ENCODE assay signal across 8 cellular contexts in the genomic region with DNA sequence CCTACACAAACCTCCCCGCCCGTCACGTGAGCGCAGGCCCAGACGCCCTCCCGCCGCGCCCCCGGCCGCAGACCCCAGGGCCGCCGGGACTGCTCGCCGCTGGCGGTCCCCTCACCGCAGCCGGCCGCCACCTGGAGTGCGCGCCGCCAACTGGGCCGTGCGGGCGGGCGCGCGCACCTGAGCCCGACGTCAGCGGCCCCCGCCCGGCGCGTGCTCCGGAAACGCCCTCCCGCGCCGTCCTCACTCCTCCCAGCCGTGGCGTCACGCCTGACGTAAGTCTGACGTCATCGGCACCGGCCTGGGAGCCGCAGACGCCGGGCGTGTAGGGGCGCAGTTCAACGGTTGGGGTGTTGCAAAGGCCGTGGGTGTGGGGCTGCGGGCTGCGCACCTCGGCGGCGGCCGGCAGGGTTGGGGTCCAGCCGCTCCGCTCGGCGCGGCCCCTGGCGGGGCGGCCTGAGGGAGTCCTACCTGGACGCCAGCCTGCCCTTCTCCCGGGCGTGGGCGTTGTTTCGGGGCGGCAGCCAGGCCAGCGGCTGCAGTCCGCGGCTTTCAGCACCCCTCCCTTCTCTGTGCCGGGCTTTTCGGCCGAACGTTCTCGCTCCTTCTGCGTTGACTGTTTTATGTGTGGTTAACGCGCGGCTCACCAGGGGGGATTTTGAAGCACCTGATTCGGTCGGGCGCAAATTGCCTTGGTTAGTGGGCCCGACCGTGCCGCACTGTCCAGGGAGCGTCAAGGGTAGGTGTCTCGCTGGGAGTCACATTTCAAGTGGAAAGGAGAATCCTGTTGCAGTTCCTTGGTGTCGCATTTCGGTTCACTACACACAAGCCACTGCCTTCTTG. TPM values are rescaled to one million over a fixed set of nuclear protein-coding genes. Genes with fewer than 3 reads are reported as not detected.
DNase-seq lines count a peak whose midpoint lies in the region; ATAC-seq and TF ChIP-seq lines count a peak whose summit lies in the region.

A gene (minus strand): TSS at position 155 of the 840 bp plus-strand sequence. CDS start 956 bp downstream, outside the sequence.

- H3K36me3 Mint-ChIP-seq in GM23338 (ENCODE audit: low read depth) = peaks cover 12% of the 10 kb centered on the region; the same call in 2 of the 3 replicates
- H3K36me3 Mint-ChIP-seq in nephron progenitor cell (ENCODE audit: low read depth) = peaks cover 8% of the 10 kb centered on the region
- peaks cover 38% of the 10 kb centered on the region for H3K36me3 Mint-ChIP-seq in stimulated activated naive CD8-positive, alpha-beta T cell treated with anti-CD3 and anti-CD28 coated beads, Interleukin-15, Interleukin-2, amounts not matched to agents 100 ng/mL and 50 ng/mL, for 24 hours (ENCODE audit: low read depth)

- H3K27me3 Mint-ChIP-seq in GM23338 (ENCODE audit: insufficient read depth, low read depth, poor library complexity) = peaks cover 24% of the 10 kb centered on the region
- H3K27me3 Mint-ChIP-seq in nephron progenitor cell (ENCODE audit: low read depth, poor library complexity) = no peaks in the 10 kb centered on the region
- no peaks in the 10 kb centered on the region for H3K27me3 Mint-ChIP-seq in stimulated activated naive CD8-positive, alpha-beta T cell treated with anti-CD3 and anti-CD28 coated beads, Interleukin-15, Interleukin-2, amounts not matched to agents 100 ng/mL and 50 ng/mL, for 24 hours

- H3K27ac Mint-ChIP-seq in GM23338 = peak within 1 kb of the TSS; percentile 99
- H3K27ac Mint-ChIP-seq in nephron progenitor cell = peak within 1 kb of the TSS; percentile 100
- peak within 1 kb of the TSS; percentile 99 for H3K27ac Mint-ChIP-seq in stimulated activated naive CD8-positive, alpha-beta T cell treated with anti-CD3 and anti-CD28 coated beads, Interleukin-15, Interleukin-2, amounts not matched to agents 100 ng/mL and 50 ng/mL, for 24 hours

- peak within 1 kb of the TSS; percentile 98 for H3K4me3 Mint-ChIP-seq in GM23338
- peak within 1 kb of the TSS; percentile 97 for H3K4me3 Mint-ChIP-seq in nephron progenitor cell
- peak within 1 kb of the TSS; percentile 86 for H3K4me3 Mint-ChIP-seq in stimulated activated naive CD8-positive, alpha-beta T cell treated with anti-CD3 and anti-CD28 coated beads, Interleukin-15, Interleukin-2, amounts not matched to agents 100 ng/mL and 50 ng/mL, for 24 hours

- H3K9me3 Mint-ChIP-seq in GM23338 = no peaks in the 10 kb centered on the region
- H3K9me3 Mint-ChIP-seq in nephron progenitor cell = no peaks in the 10 kb centered on the region
- H3K9me3 Mint-ChIP-seq in stimulated activated naive CD8-positive, alpha-beta T cell treated with anti-CD3 and anti-CD28 coated beads, Interleukin-15, Interleukin-2, amounts not matched to agents 100 ng/mL and 50 ng/mL, for 24 hours = no peaks in the 10 kb centered on the region

- TF ChIP-seq CTCF in GM23338 (conservative IDR thresholded peaks at IDR 0.05; ENCODE audit: low read depth in 2 of 2) (no peak), nephron progenitor cell (IDR thresholded peaks at IDR 0.05) (no peak)

- H3K36me3 ChIP-seq in GM23338 (ENCODE audit: insufficient read depth) (no peaks in the 10 kb centered on the region), MG63 (peaks cover 22% of the 10 kb centered on the region), SJCRH30 (no peaks in the 10 kb centered on the region)

- H3K79me2 ChIP-seq in GM23338 (replicated peaks; ENCODE audit: insufficient read depth) = peaks cover 39% of the 10 kb centered on the region

- H3K4me3 ChIP-seq in GM23338 = peak within 1 kb of the TSS; percentile 97
- peak within 1 kb of the TSS; percentile 82 for H3K4me3 ChIP-seq in MG63
- peak within 1 kb of the TSS; percentile 95 for H3K4me3 ChIP-seq in SJCRH30

- H3K4me2 ChIP-seq in GM23338 = peak within 1 kb of the TSS; percentile 95

- DNase-seq in DMS79 treated with DMSO at 0.1 percent for 48 hours (lab: John Stamatoyannopoulos, UW) (peak; percentile 48), GM23338 (ENCODE audit: low spot score) (peak; percentile 96), MG63 (peak; percentile 94), SJCRH30 (peak; percentile 86 to 88), activated gamma-delta T cell treated with Interleukin-2 at 50 U/mL for 16 hours (peak; percentile 96), fibroblast of the conjunctiva (ENCODE audit: low read depth) (peak; percentile 82), nephron progenitor cell (peak; percentile 98)

- H3K27me3 ChIP-seq in GM23338 (ENCODE audit: insufficient read depth) (no peaks in the 10 kb centered on the region), MG63 (no peaks in the 10 kb centered on the region), SJCRH30 (no peaks in the 10 kb centered on the region)

- peak within 1 kb of the TSS; percentile 74; the same call in 1 of the 2 replicates for H2AFZ ChIP-seq in GM23338

- no peaks in the 10 kb centered on the region for H3K9me2 ChIP-seq in GM23338 (ENCODE audit: insufficient read depth)

- peaks cover 41% of the 10 kb centered on the region for H3K4me1 Mint-ChIP-seq in GM23338
- peaks cover 66% of the 10 kb centered on the region for H3K4me1 Mint-ChIP-seq in nephron progenitor cell
- H3K4me1 Mint-ChIP-seq in stimulated activated naive CD8-positive, alpha-beta T cell treated with anti-CD3 and anti-CD28 coated beads, Interleukin-15, Interleukin-2, amounts not matched to agents 100 ng/mL and 50 ng/mL, for 24 hours (ENCODE audit: low read depth) = peaks cover 68% of the 10 kb centered on the region

- H3K9me3 ChIP-seq in MG63 (no peaks in the 10 kb centered on the region), SJCRH30 (replicated peaks) (no peaks in the 10 kb centered on the region)

- H3F3A ChIP-seq in GM23338 (replicated peaks; ENCODE audit: low read depth) = peaks cover 4% of the 10 kb centered on the region; the same call in 1 of the 2 replicates

- peaks cover 13% of the 10 kb centered on the region for H4K20me1 ChIP-seq in GM23338 (replicated peaks; ENCODE audit: insufficient read depth)

- H3K4me1 ChIP-seq in GM23338 (ENCODE audit: insufficient read depth) (peaks cover 23% of the 10 kb centered on the region), SJCRH30 (peaks cover 3% of the 10 kb centered on the region; the same call in 1 of the 2 replicates)

- peak; percentile 15 for ATAC-seq in GM23338

- H3K27ac ChIP-seq in GM23338 (ENCODE audit: low read depth) = peak within 1 kb of the TSS; percentile 83
- H3K27ac ChIP-seq in SJCRH30 = peak within 1 kb of the TSS; percentile 50; the same call in 1 of the 2 replicates

TF ChIP-seq in GM23338, 12 proteins besides CTCF, POLR2A, EP300 and RAD21 (continues in another document):
- TF ChIP-seq, protein P1, sequence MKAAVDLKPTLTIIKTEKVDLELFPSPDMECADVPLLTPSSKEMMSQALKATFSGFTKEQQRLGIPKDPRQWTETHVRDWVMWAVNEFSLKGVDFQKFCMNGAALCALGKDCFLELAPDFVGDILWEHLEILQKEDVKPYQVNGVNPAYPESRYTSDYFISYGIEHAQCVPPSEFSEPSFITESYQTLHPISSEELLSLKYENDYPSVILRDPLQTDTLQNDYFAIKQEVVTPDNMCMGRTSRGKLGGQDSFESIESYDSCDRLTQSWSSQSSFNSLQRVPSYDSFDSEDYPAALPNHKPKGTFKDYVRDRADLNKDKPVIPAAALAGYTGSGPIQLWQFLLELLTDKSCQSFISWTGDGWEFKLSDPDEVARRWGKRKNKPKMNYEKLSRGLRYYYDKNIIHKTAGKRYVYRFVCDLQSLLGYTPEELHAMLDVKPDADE (IDR thresholded peaks at IDR 0.05) = 0 out of 2 replicates have a peak, but pooled peaks have one; percentile 31
- TF ChIP-seq POLR2AphosphoS5 (IDR thresholded peaks at IDR 0.05; ENCODE audit: low read depth) (peak; percentile 96), CREB1 (CRISPR knock-in tag; IDR thresholded peaks at IDR 0.05; ENCODE audit: low read depth) (peak; percentile 100)
- TF ChIP-seq, protein P2, sequence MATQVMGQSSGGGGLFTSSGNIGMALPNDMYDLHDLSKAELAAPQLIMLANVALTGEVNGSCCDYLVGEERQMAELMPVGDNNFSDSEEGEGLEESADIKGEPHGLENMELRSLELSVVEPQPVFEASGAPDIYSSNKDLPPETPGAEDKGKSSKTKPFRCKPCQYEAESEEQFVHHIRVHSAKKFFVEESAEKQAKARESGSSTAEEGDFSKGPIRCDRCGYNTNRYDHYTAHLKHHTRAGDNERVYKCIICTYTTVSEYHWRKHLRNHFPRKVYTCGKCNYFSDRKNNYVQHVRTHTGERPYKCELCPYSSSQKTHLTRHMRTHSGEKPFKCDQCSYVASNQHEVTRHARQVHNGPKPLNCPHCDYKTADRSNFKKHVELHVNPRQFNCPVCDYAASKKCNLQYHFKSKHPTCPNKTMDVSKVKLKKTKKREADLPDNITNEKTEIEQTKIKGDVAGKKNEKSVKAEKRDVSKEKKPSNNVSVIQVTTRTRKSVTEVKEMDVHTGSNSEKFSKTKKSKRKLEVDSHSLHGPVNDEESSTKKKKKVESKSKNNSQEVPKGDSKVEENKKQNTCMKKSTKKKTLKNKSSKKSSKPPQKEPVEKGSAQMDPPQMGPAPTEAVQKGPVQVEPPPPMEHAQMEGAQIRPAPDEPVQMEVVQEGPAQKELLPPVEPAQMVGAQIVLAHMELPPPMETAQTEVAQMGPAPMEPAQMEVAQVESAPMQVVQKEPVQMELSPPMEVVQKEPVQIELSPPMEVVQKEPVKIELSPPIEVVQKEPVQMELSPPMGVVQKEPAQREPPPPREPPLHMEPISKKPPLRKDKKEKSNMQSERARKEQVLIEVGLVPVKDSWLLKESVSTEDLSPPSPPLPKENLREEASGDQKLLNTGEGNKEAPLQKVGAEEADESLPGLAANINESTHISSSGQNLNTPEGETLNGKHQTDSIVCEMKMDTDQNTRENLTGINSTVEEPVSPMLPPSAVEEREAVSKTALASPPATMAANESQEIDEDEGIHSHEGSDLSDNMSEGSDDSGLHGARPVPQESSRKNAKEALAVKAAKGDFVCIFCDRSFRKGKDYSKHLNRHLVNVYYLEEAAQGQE (IDR thresholded peaks at IDR 0.05; ENCODE audit: unreplicated experiment) = no peak

RNA-seq across cellular contexts. Expression of the gene that starts here (rescaled TPM):
- total RNA-seq in GM23338 (2014; rRNA removed; shearing (Covaris generic)) = 16.1 and 19.7 TPM in 2 replicates
- 4.6 and 5.5 TPM in 2 replicates for polyA plus RNA-seq in GM23338 (2016; fragmentation: Nextera tagmentation; extraction: Ambion mirVana)
- total RNA-seq in MG63 (2014; rRNA removed; shearing (Covaris generic); ENCODE audit: low replicate concordance) = 47.5 and 113 TPM in 2 replicates
- total RNA-seq in SJCRH30 (2014; rRNA removed; shearing (Covaris generic)) = 25.9 and 26.5 TPM in 2 replicates

Comparison
In these comparisons a context has a peak if more than half of its experiments do, and no peak if none do; other contexts are left out.
1. Peak in every context shown above with its lines: DNase-seq, ATAC-seq, H3K4me3 ChIP-seq and H3K27ac ChIP-seq.
2. DNase-seq: peak in every context shown above with its lines; median percentile 98 in nephron progenitor cell; 96 in GM23338; 96 in activated gamma-delta T cell treated with Interleukin-2 at 50 U/mL for 16 hours; 94 in MG63; 87 in SJCRH30; 82 in fibroblast of the conjunctiva; 48 in DMS79 treated with DMSO at 0.1 percent for 48 hours.